27 cellular contexts compared by ENCODE assay signal in the genomic region with DNA sequence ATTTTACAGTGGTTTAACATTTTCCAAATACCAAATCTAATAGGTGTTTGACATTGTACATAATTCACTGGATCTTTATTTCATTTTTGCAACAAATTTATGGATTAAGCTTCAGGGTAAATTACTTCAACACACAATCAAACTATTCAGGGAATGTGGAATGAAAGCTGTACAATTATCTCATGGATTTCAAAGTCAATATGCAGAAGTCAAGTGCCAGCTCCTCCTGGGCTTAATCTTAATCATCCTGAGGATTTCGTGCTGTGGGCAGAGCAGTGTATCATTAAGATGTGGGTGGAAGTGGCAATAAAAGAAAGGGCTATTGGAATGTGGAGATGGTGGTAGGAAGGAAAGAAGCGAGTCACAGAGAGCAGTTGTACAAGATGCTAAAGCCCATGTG.
DNase-seq lines count a peak whose midpoint lies in the region; ATAC-seq and TF ChIP-seq lines count a peak whose summit lies in the region.
"Had no signal": no experiment of that assay in that cellular context is flagged by ENCODE, and none has a peak within 500 bp of the region (broad histone marks: within the 10 kb centered on the region; RNA-seq: fewer than 3 reads in every experiment).

No MANE protein-coding gene starts in this region.

- no peak for ATAC-seq in GM21786 (IDR thresholded peaks at IDR 0.05; ENCODE audit: unreplicated experiment)
- ATAC-seq: activated CD4-positive, alpha-beta T cell treated with anti-CD3 and anti-CD28 coated beads for 36 hours; lower lobe of right lung had no signal

- no peaks in the 10 kb centered on the region for H4K20me1 ChIP-seq in OCI-LY3 (ENCODE audit: insufficient read depth, low read length)
- H4K20me1 ChIP-seq: BLaER1 treated with 17β-estradiol and CSF1 and Interleukin-3, amounts not matched to agents 10 nM and 100 nM had no signal

- intact Hi-C loops in A673 (cut with micrococcal nuclease; ENCODE audit: unreplicated experiment) (no loop called here), CD14-positive monocyte (cut with micrococcal nuclease) (no loop called here)

- TF ChIP-seq CTCF in A673 (conservative IDR thresholded peaks at IDR 0.05; ENCODE audit: low read depth, low read length) (no peak), OCI-LY3 (IDR thresholded peaks at IDR 0.05; ENCODE audit: low read depth, low read length) (no peak), foreskin fibroblast (IDR thresholded peaks at IDR 0.05; ENCODE audit: low read depth, low read length) (no peak), type B pancreatic cell (conservative IDR thresholded peaks at IDR 0.05) (no peak), CD14-positive monocyte (IDR thresholded peaks at IDR 0.05) (no peak)

- H3K36me3 Mint-ChIP-seq in type B pancreatic cell (no peaks in the 10 kb centered on the region), CD14-positive monocyte (no peaks in the 10 kb centered on the region)
- H3K36me3 Mint-ChIP-seq: activated naive CD4-positive, alpha-beta T cell treated with anti-CD3 and anti-CD28 coated beads, Interleukin-2, amount 10 ng/mL, durations not matched to agents 7 days and 5 days; IgD-negative memory B cell; neural progenitor cell had no signal

- no peaks in the 10 kb centered on the region for H3K9me3 Mint-ChIP-seq in type B pancreatic cell
- peaks cover 2 to 12% (median 5%) of the 10 kb centered on the region in 7 donors for H3K9me3 Mint-ChIP-seq in CD14-positive monocyte

- no peaks in the 10 kb centered on the region for H3K79me2 ChIP-seq in OCI-LY3 (ENCODE audit: low read length)

- peak; percentile 12 for DNase-seq in A673 (ENCODE audit: low spot score)
- DNase-seq in GM04503 (ENCODE audit: low read depth) = peak; percentile 93
- DNase-seq in foreskin fibroblast = peak; percentile 43 to 56
- DNase-seq in type B pancreatic cell (ENCODE audit: extremely low spot score, unreplicated experiment) = no peak
- DNase-seq in CD14-positive monocyte (ENCODE audit: low spot score) = no peak
- no peak for DNase-seq in SIG-M5 (lab: John Stamatoyannopoulos, UW)
- DNase-seq: 8988T; activated CD4-positive, alpha-beta T cell treated with anti-CD3 and anti-CD28 coated beads for 36 hours; activated naive CD4-positive, alpha-beta T cell treated with anti-CD3 and anti-CD28 coated beads, Interleukin-2, amount 10 ng/mL, durations not matched to agents 7 days and 5 days; activated T-cell treated with anti-CD3 and anti-CD28 coated beads, Interleukin-2, amount 50 U/mL, for 48 hours; amygdala; endodermal cell; islet precursor cell; lower lobe of right lung; MM.1S; NCI-H1436; NCI-H2107; NCI-H510A treated with DMSO at 0.1 percent for 48 hours; NK-92 treated with Interleukin-12 subunit alpha and Interleukin-12 subunit beta, amount 100 ng/mL, for 24 hours; Peyer's patch had no signal

- no peaks in the 10 kb centered on the region for H3K4me1 ChIP-seq in A673 (ENCODE audit: insufficient read depth, low read length, poor library complexity, severe bottlenecking)
- peaks cover 13% of the 10 kb centered on the region for H3K4me1 ChIP-seq in OCI-LY3 (ENCODE audit: low read length)
- H3K4me1 ChIP-seq: BLaER1 treated with 17β-estradiol and CSF1 and Interleukin-3, amounts not matched to agents 10 nM and 100 nM; esophagus muscularis mucosa; lower lobe of right lung; neural progenitor cell; Peyer's patch; prostate gland had no signal

- POLR2A ChIA-PET in A673 (lab: Charles Lee; ENCODE audit: low non-redundant PET) = no interaction called here

- H3K4me3 Mint-ChIP-seq in type B pancreatic cell (no peak overlapping the region), CD14-positive monocyte (no peak overlapping the region)
- H3K4me3 Mint-ChIP-seq: activated CD4-positive, alpha-beta T cell treated with anti-CD3 and anti-CD28 coated beads for 36 hours; activated naive CD4-positive, alpha-beta T cell treated with anti-CD3 and anti-CD28 coated beads, Interleukin-2, amount 10 ng/mL, durations not matched to agents 7 days and 5 days; endodermal cell; IgD-negative memory B cell; neural progenitor cell had no signal

- H3K9me3 ChIP-seq in A673 (ENCODE audit: low read depth, low read length, poor library complexity, severe bottlenecking) (no peaks in the 10 kb centered on the region), OCI-LY3 (ENCODE audit: insufficient read depth, low read length) (no peaks in the 10 kb centered on the region)
- H3K9me3 ChIP-seq: esophagus muscularis mucosa, lower lobe of right lung, Peyer's patch, prostate gland had no signal

- no peaks in the 10 kb centered on the region for H3K27me3 ChIP-seq in A673 (replicated peaks; ENCODE audit: insufficient read depth, low read depth, low read length, poor library complexity)
- H3K27me3 ChIP-seq in OCI-LY3 (ENCODE audit: low read depth, low read length) = no peaks in the 10 kb centered on the region
- H3K27me3 ChIP-seq: BLaER1 treated with 17β-estradiol and CSF1 and Interleukin-3, amounts not matched to agents 10 nM and 100 nM; esophagus muscularis mucosa; neural progenitor cell; Peyer's patch had no signal

- H3K27ac Mint-ChIP-seq in type B pancreatic cell = no peak overlapping the region
- H3K27ac Mint-ChIP-seq in CD14-positive monocyte = peak overlapping the region in 1 of 7 donors; percentile 79
- H3K27ac Mint-ChIP-seq: activated CD4-positive, alpha-beta T cell treated with anti-CD3 and anti-CD28 coated beads for 36 hours; activated naive CD4-positive, alpha-beta T cell treated with anti-CD3 and anti-CD28 coated beads, Interleukin-2, amount 10 ng/mL, durations not matched to agents 7 days and 5 days; endodermal cell; IgD-negative memory B cell; neural progenitor cell had no signal

- H3K4me2 ChIP-seq in OCI-LY3 (ENCODE audit: low read length) = peak overlapping the region; percentile 39; the same call in 1 of the 2 replicates
- H3K4me2 ChIP-seq: BLaER1 treated with 17β-estradiol and CSF1 and Interleukin-3, amounts not matched to agents 10 nM and 100 nM; neural progenitor cell had no signal

- CTCF ChIA-PET in A673 (lab: Charles Lee) = no interaction called here

- H3K36me3 ChIP-seq in A673 (ENCODE audit: insufficient read depth, low read length, poor library complexity, severe bottlenecking) (no peaks in the 10 kb centered on the region), OCI-LY3 (replicated peaks; ENCODE audit: low read depth, low read length) (no peaks in the 10 kb centered on the region)
- H3K36me3 ChIP-seq: BLaER1 treated with 17β-estradiol and CSF1 and Interleukin-3, amounts not matched to agents 10 nM and 100 nM; esophagus muscularis mucosa; lower lobe of right lung; neural progenitor cell; Peyer's patch; prostate gland had no signal

- H2AFZ ChIP-seq in OCI-LY3 (ENCODE audit: low read depth, low read length) = no peak overlapping the region
- H2AFZ ChIP-seq: neural progenitor cell had no signal

- H3K9ac ChIP-seq in OCI-LY3 (ENCODE audit: low read length) = no peak overlapping the region
- H3K9ac ChIP-seq: BLaER1 treated with 17β-estradiol and CSF1 and Interleukin-3, amounts not matched to agents 10 nM and 100 nM; neural progenitor cell had no signal

- BruUV-seq in A673 (replicated peaks; lab: Mats Ljungman, UMichigan) = no TSS peak

- H3K27ac ChIP-seq in A673 (ENCODE audit: low read depth, low read length, poor library complexity, severe bottlenecking) (no peak overlapping the region), OCI-LY3 (ENCODE audit: low read length) (0 out of 2 replicates have a peak overlapping the region, but pooled peaks have one; percentile 24)
- H3K27ac ChIP-seq: BLaER1 treated with 17β-estradiol and CSF1 and Interleukin-3, amounts not matched to agents 10 nM and 100 nM; esophagus muscularis mucosa; lower lobe of right lung; neural progenitor cell; Peyer's patch; prostate gland had no signal

- H3K27me3 Mint-ChIP-seq in type B pancreatic cell (no peaks in the 10 kb centered on the region), CD14-positive monocyte (ENCODE audit: low read depth in 3 of 3) (no peaks in the 10 kb centered on the region)
- H3K27me3 Mint-ChIP-seq: activated CD4-positive, alpha-beta T cell treated with anti-CD3 and anti-CD28 coated beads for 36 hours; activated naive CD4-positive, alpha-beta T cell treated with anti-CD3 and anti-CD28 coated beads, Interleukin-2, amount 10 ng/mL, durations not matched to agents 7 days and 5 days; IgD-negative memory B cell had no signal

- H3K4me3 ChIP-seq in A673 (ENCODE audit: low read depth, low read length, poor library complexity, severe bottlenecking) (no peak overlapping the region), OCI-LY3 (ENCODE audit: low read length) (no peak overlapping the region), foreskin fibroblast (ENCODE audit: low read depth in 1 of 2, low read length in 2 of 2) (no peak overlapping the region)
- H3K4me3 ChIP-seq: BLaER1 treated with 17β-estradiol and CSF1 and Interleukin-3, amounts not matched to agents 10 nM and 100 nM; esophagus muscularis mucosa; lower lobe of right lung; neural progenitor cell; Peyer's patch; prostate gland had no signal

- no peaks in the 10 kb centered on the region for H3K4me1 Mint-ChIP-seq in type B pancreatic cell (ENCODE audit: unreplicated experiment)
- H3K4me1 Mint-ChIP-seq in CD14-positive monocyte = no peaks in the 10 kb centered on the region
- H3K4me1 Mint-ChIP-seq: activated CD4-positive, alpha-beta T cell treated with anti-CD3 and anti-CD28 coated beads for 36 hours; activated naive CD4-positive, alpha-beta T cell treated with anti-CD3 and anti-CD28 coated beads, Interleukin-2, amount 10 ng/mL, durations not matched to agents 7 days and 5 days; endodermal cell; IgD-negative memory B cell; neural progenitor cell had no signal

Comparison
In these comparisons a context has a peak if more than half of its experiments do, and no peak if none do; other contexts are left out.
1. DNase-seq: peak in A673 (single experiment), GM04503 (single experiment) and foreskin fibroblast (2 of 2); none in type B pancreatic cell (single experiment), CD14-positive monocyte (single experiment) and SIG-M5 (single experiment).